34 cellular contexts compared by ENCODE assay signal in the genomic region with DNA sequence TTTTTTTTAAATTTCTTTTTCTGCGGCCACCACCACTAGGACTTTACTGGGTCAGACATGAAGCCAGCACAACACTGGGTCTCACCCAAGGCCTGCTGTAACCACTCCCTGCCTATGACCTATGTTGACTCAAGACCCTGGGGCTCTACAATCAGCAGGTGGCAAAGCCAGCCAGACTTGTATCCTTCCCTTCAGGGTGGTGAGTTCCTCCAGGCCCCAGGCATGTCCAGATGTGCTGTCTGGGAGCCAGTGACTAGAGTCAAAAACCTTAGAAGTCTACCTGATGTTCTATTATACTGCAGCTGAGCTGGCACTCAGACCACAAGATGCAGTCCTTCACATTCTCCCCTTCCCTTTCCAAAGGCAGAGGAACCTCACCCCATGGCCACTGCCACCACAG. TPM values are rescaled to one million over a fixed set of nuclear protein-coding genes. Genes with fewer than 3 reads are reported as not detected.
"Had no signal": no experiment of that assay in that cellular context is flagged by ENCODE, and none has a peak within 500 bp of the region (broad histone marks: within the 10 kb centered on the region; RNA-seq: fewer than 3 reads in every experiment).

No MANE protein-coding gene starts in this region.

- H3K4me1 ChIP-seq: parathyroid adenoma, psoas muscle, spleen, suprapubic skin, testis, tibial artery, transverse colon, upper lobe of left lung, vagina had no signal

- ATAC-seq: naive thymus-derived CD8-positive, alpha-beta T cell; natural killer cell treated with Interleukin-12 subunit alpha and Interleukin-12 subunit beta and Interleukin-15 and Interleukin-18, amount 100 ng/mL, for 72 hours; psoas muscle; right cardiac atrium; sciatic nerve; stimulated activated memory B cell treated with anti-CD40 and anti-IgM and Interleukin-4, amounts not matched to agents 10 μg/mL and 1 μg/mL and 100 μg/mL, for 72 hours; stimulated activated naive CD8-positive, alpha-beta T cell treated with anti-CD3 and anti-CD28 coated beads, Interleukin-15, amount 100 ng/mL, for 72 hours; stimulated activated naive CD8-positive, alpha-beta T cell treated with anti-CD3 and anti-CD28 coated beads, Interleukin-15, Interleukin-2, amounts not matched to agents 100 U/mL and 50 U/mL, for 24 hours had no signal

- H3K36me3 ChIP-seq: ovary, spleen, suprapubic skin, tibial artery, transverse colon, upper lobe of left lung, vagina had no signal

- H3K4me2 ChIP-seq: smooth muscle cell had no signal

- H3K79me2 ChIP-seq: parathyroid adenoma had no signal

- H3K9me3 ChIP-seq: ovary, suprapubic skin, testis, transverse colon, upper lobe of left lung, vagina had no signal

- H2AFZ ChIP-seq: parathyroid adenoma had no signal

- H3K9ac ChIP-seq: parathyroid adenoma had no signal

- H3K4me3 ChIP-seq: ovary, psoas muscle, skin epidermis, smooth muscle cell, spleen, suprapubic skin, testis, tibial artery, transverse colon, upper lobe of left lung, vagina had no signal

- DNase-seq: naive B cell; naive thymus-derived CD8-positive, alpha-beta T cell; nephron progenitor cell; occipital lobe; ovary; posterior cingulate gyrus; psoas muscle; right cardiac atrium; spleen; stimulated activated CD4-positive, alpha-beta T cell treated with anti-CD3 and anti-CD28 coated beads, Interleukin-12 subunit alpha, Interleukin-12 subunit beta, amount 100 ng/mL, for 4 hours; stimulated activated CD4-positive, alpha-beta T cell treated with anti-CD3 and anti-CD28 coated beads, Interleukin-1b, Interleukin-23, amount 100 ng/mL, for 48 hours; stimulated activated CD4-positive, alpha-beta T cell treated with anti-CD3 and anti-CD28 coated beads, Interleukin-4, amount 100 ng/mL, for 1 hour; stimulated activated CD4-positive, alpha-beta T cell treated with anti-CD3 and anti-CD28 coated beads, Interleukin-4, amount 100 ng/mL, for 4 hours; stimulated activated CD8-positive, alpha-beta memory T cell treated with anti-CD3 and anti-CD28 coated beads, Interleukin-4, amount 100 ng/mL, for 48 hours; stimulated activated naive CD4-positive, alpha-beta T cell; stimulated activated naive CD8-positive, alpha-beta T cell treated with anti-CD3 and anti-CD28 coated beads, Interleukin-15, amount 100 ng/mL, for 72 hours; stimulated activated naive CD8-positive, alpha-beta T cell treated with anti-CD3 and anti-CD28 coated beads, Interleukin-15, Interleukin-2, amounts not matched to agents 100 U/mL and 50 U/mL, for 24 hours; substantia nigra; testis; tibial artery; transverse colon; upper lobe of left lung had no signal

- H3K27me3 ChIP-seq: ovary, suprapubic skin, testis, tibial artery, transverse colon, upper lobe of left lung, vagina had no signal

- H3K27ac ChIP-seq: ovary, parathyroid adenoma, psoas muscle, skin epidermis, spleen, suprapubic skin, testis, tibial artery, transverse colon, upper lobe of left lung, vagina had no signal

RNA-seq across cellular contexts. Expression of a gene that starts 31.6 kb away (rescaled TPM):
- total RNA-seq: naive thymus-derived CD8-positive, alpha-beta T cell; natural killer cell treated with Interleukin-12 subunit alpha and Interleukin-12 subunit beta and Interleukin-15 and Interleukin-18, amount 100 ng/mL, for 72 hours; neural crest cell; occipital lobe; osteoblast; psoas muscle; renal cortical epithelial cell; smooth muscle cell; spleen; suprapubic skin; transverse colon; ureter; vagina had no signal
- polyA plus RNA-seq: naive thymus-derived CD8-positive, alpha-beta T cell; spleen had no signal
